Comparison of ENCODE assay signal across 12 cellular contexts in the genomic region with DNA sequence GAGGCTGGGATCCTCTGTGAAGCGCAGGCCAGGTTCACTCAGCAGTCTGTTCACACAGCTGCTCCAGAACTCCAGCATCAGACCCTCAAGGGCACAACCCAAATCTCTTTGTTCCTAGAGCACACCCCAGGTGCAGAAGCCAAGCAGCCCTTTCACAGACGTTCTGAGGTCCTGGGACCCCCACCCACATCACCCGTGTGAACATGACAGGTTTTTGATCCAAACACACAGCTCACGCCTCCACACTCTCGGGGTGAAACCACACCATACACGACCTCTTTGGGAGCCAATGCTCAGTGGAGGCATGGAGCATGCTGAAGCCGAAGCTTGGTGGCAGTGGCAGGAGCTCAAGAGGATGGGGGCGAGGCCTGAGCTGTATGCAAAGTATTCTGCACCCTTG.
DNase-seq lines count a peak whose midpoint lies in the region; ATAC-seq and TF ChIP-seq lines count a peak whose summit lies in the region.
"Had no signal": no experiment of that assay in that cellular context is flagged by ENCODE, and none has a peak within 500 bp of the region (broad histone marks: within the 10 kb centered on the region; RNA-seq: fewer than 3 reads in every experiment).

No MANE protein-coding gene starts in this region.

- 96% methylated on average over 4 of the region's 8 CpGs; no CpG with 5 or more reads in 1 of the 2 experiments for WGBS in IMR-90 (ENCODE audit: extremely low coverage in 2 of 2, insufficient read length in 1 of 2), 2 experiments
- 91% methylated on average over 8 of the region's 8 CpGs for WGBS in hepatocyte (ENCODE audit: low lambda C conversion rate, missing lambda C conversion rate)

- H2BK15ac ChIP-seq in IMR-90 (ENCODE audit: low read depth, low read length), result no peak overlapping the region

- peaks cover 39% of the 10 kb centered on the region for H3K4me1 ChIP-seq in IMR-90 (ENCODE audit: control insufficient read depth, insufficient read depth, low read length)
- H3K4me1 ChIP-seq in neural progenitor cell, result no peaks in the 10 kb centered on the region
- peaks cover 13% of the 10 kb centered on the region for H3K4me1 ChIP-seq in hepatocyte (ENCODE audit: insufficient read depth)

- dilution Hi-C loops in IMR-90 (cut with HindIII; ENCODE audit: low sequenced_read_pairs, unreplicated experiment), result no loop called here

- H3K18ac ChIP-seq in IMR-90 (ENCODE audit: low read depth, low read length), result no peak overlapping the region

- no peak for DNase-seq in CD14-positive monocyte (ENCODE audit: low spot score)
- no peak for DNase-seq in IMR-90
- no peak for DNase-seq in caudate nucleus (lab: John Stamatoyannopoulos, UW)
- DNase-seq in neural progenitor cell (ENCODE audit: low spot score), result no peak
- DNase-seq in mesenteric fat pad (ENCODE audit: low spot score), result no peak
- DNase-seq in NCI-H82 (lab: John Stamatoyannopoulos, UW), result no peak
- DNase-seq in hepatocyte (ENCODE audit: low spot score), result no peak
- no peak for DNase-seq in GDM1 (lab: John Stamatoyannopoulos, UW)
- DNase-seq: GOT3, KBM-7, NCI-H2029 treated with DMSO at 0.1 percent for 48 hours, SW 1271 had no signal

- POLR2A ChIA-PET in IMR-90 (lab: Charles Lee; ENCODE audit: unreplicated experiment), result no interaction called here

- no peaks in the 10 kb centered on the region for H3K27me3 ChIP-seq in IMR-90 (ENCODE audit: control insufficient read depth, insufficient read depth, low read length)
- no peaks in the 10 kb centered on the region for H3K27me3 ChIP-seq in neural progenitor cell
- no peaks in the 10 kb centered on the region for H3K27me3 ChIP-seq in hepatocyte

- no peak overlapping the region for H3K23ac ChIP-seq in IMR-90 (ENCODE audit: low read depth, low read length)

- no TSS peak for BruUV-seq in IMR-90 (replicated peaks; lab: Mats Ljungman, UMichigan)

- no peak overlapping the region for H3K56ac ChIP-seq in IMR-90 (ENCODE audit: extremely low read depth, insufficient read depth, low read length)

- no peak for TF ChIP-seq POLR2A in IMR-90 (IDR thresholded peaks at IDR 0.05; ENCODE audit: low read depth, low read length)

- H3K27ac ChIP-seq in IMR-90 (ENCODE audit: insufficient read depth, low read length) (no peak overlapping the region), caudate nucleus (ENCODE audit: low read depth, low read length) (peak overlapping the region; percentile 72), neural progenitor cell (no peak overlapping the region), hepatocyte (no peak overlapping the region)

- H3K9me1 ChIP-seq in IMR-90 (ENCODE audit: insufficient read depth, low read length), result peaks cover 64% of the 10 kb centered on the region

- H3K27ac Mint-ChIP-seq in CD14-positive monocyte (peak overlapping the region in 6 of 7 donors; percentile 36 to 77 (median 57)), neural progenitor cell (peak overlapping the region; percentile 32)

- peaks cover 100% of the 10 kb centered on the region for H3K79me2 ChIP-seq in neural progenitor cell (ENCODE audit: low read depth)
- peaks cover 100% of the 10 kb centered on the region for H3K79me2 ChIP-seq in hepatocyte

- H2AK5ac ChIP-seq in IMR-90 (ENCODE audit: low read depth, low read length), result peak overlapping the region; percentile 85

- peaks cover 40 to 99% of the 10 kb centered on the region in 2 experiments for H3K79me1 ChIP-seq in IMR-90 (ENCODE audit: low read depth in 1 of 2, low read length in 2 of 2)

- in situ Hi-C loops in IMR-90 (cut with MboI; ENCODE audit: low sequenced_read_pairs), result no loop called here

- intact Hi-C loops in CD14-positive monocyte (cut with micrococcal nuclease), result no loop called here
- intact Hi-C loops in IMR-90 (cut with micrococcal nuclease), result no loop called here

- H3K4me1 Mint-ChIP-seq in CD14-positive monocyte (peaks cover 34% of the 10 kb centered on the region), neural progenitor cell (peaks cover 33% of the 10 kb centered on the region)

- H3K9me3 Mint-ChIP-seq in CD14-positive monocyte (no peaks in the 10 kb centered on the region), neural progenitor cell (no peaks in the 10 kb centered on the region)

- peak overlapping the region; percentile 72; the same call in 1 of the 2 replicates for H3K14ac ChIP-seq in IMR-90 (replicated peaks; ENCODE audit: low read depth, low read length)

- no peak overlapping the region for H2BK5ac ChIP-seq in IMR-90 (ENCODE audit: low read depth, low read length, poor library complexity, severe bottlenecking)

- peaks cover 58 to 81% of the 10 kb centered on the region in 2 donors for H3K36me3 Mint-ChIP-seq in CD14-positive monocyte
- peaks cover 22% of the 10 kb centered on the region for H3K36me3 Mint-ChIP-seq in neural progenitor cell

- TF ChIP-seq CTCF in CD14-positive monocyte (IDR thresholded peaks at IDR 0.05) (no peak), IMR-90 (conservative IDR thresholded peaks at IDR 0.05; ENCODE audit: low read depth, low read length) (no peak), neural progenitor cell (IDR thresholded peaks at IDR 0.05) (no peak), hepatocyte (IDR thresholded peaks at IDR 0.05; ENCODE audit: poor library complexity) (no peak)

- no peak overlapping the region for H2BK20ac ChIP-seq in IMR-90 (ENCODE audit: low read depth, low read length)

- no peak overlapping the region for H2AK9ac ChIP-seq in IMR-90 (replicated peaks; ENCODE audit: low read depth, low read length, poor library complexity)

- no peaks in the 10 kb centered on the region for H3K9me2 ChIP-seq in hepatocyte (replicated peaks; ENCODE audit: insufficient read depth)

- no peak overlapping the region for H3K4me3 ChIP-seq in IMR-90 (ENCODE audit: insufficient read depth, low read depth, low read length)
- no peak overlapping the region for H3K4me3 ChIP-seq in neural progenitor cell
- H3K4me3 ChIP-seq in hepatocyte, result no peak overlapping the region

- no peak overlapping the region for H2BK120ac ChIP-seq in IMR-90 (ENCODE audit: low read depth, low read length)

- no peak overlapping the region; a peak in 1 of 4 replicates for H4K8ac ChIP-seq in IMR-90 (ENCODE audit: low read depth in 2 of 2, low read length in 2 of 2)

- no peak for ATAC-seq in IMR-90 (ENCODE audit: low read depth)

- no peak overlapping the region for H2AFZ ChIP-seq in IMR-90 (replicated peaks; ENCODE audit: low read length, poor library complexity)
- H2AFZ ChIP-seq in neural progenitor cell (replicated peaks), result no peak overlapping the region
- no peak overlapping the region for H2AFZ ChIP-seq in hepatocyte

- H3K4ac ChIP-seq in IMR-90 (ENCODE audit: low read depth, low read length), result 0 out of 2 replicates have a peak overlapping the region, but pooled peaks have one; percentile 8

- H3K4me3 Mint-ChIP-seq in CD14-positive monocyte, result no peak overlapping the region
- no peak overlapping the region for H3K4me3 Mint-ChIP-seq in neural progenitor cell

- no peak overlapping the region for H4K5ac ChIP-seq in IMR-90 (ENCODE audit: low read depth, low read length)

- CTCF ChIA-PET in IMR-90 (lab: Yijun Ruan, JAX), result no interaction called here

- no peaks in the 10 kb centered on the region for H3K9me3 ChIP-seq in IMR-90 (ENCODE audit: control insufficient read depth, insufficient read depth, low read length)
- no peaks in the 10 kb centered on the region for H3K9me3 ChIP-seq in neural progenitor cell (ENCODE audit: low read depth)
- H3K9me3 ChIP-seq in hepatocyte (ENCODE audit: low read depth), result no peaks in the 10 kb centered on the region

- H4K20me1 ChIP-seq in IMR-90 (ENCODE audit: insufficient read depth, low read length), result peaks cover 94% of the 10 kb centered on the region
- peaks cover 99% of the 10 kb centered on the region for H4K20me1 ChIP-seq in neural progenitor cell (ENCODE audit: low read depth)
- peaks cover 98% of the 10 kb centered on the region for H4K20me1 ChIP-seq in hepatocyte (ENCODE audit: insufficient read depth, poor library complexity, severe bottlenecking)

- H3K4me2 ChIP-seq in IMR-90 (ENCODE audit: low read depth, low read length) (no peak overlapping the region), neural progenitor cell (no peak overlapping the region), hepatocyte (no peak overlapping the region)

- no peak overlapping the region for H4K91ac ChIP-seq in IMR-90 (ENCODE audit: insufficient read depth, low read depth, low read length)

- H3F3A ChIP-seq in neural progenitor cell (ENCODE audit: low read depth), result no peaks in the 10 kb centered on the region

- H3K9ac ChIP-seq in IMR-90 (ENCODE audit: low read depth, low read length), result no peak overlapping the region
- no peak overlapping the region for H3K9ac ChIP-seq in neural progenitor cell

- H3K27me3 Mint-ChIP-seq in CD14-positive monocyte (ENCODE audit: low read depth in 3 of 3), result peaks cover 0 to 3% (median 3%) of the 10 kb centered on the region in 3 donors
- H3K27me3 Mint-ChIP-seq in neural progenitor cell (ENCODE audit: insufficient read depth, low read depth), result peaks cover 9% of the 10 kb centered on the region

- TF ChIP-seq RAD21 in IMR-90 (IDR thresholded peaks at IDR 0.05; ENCODE audit: low read length), result no peak

- peaks cover 34% of the 10 kb centered on the region for H3K36me3 ChIP-seq in IMR-90 (ENCODE audit: control insufficient read depth, insufficient read depth, low read length)
- no peaks in the 10 kb centered on the region for H3K36me3 ChIP-seq in neural progenitor cell
- peaks cover 4% of the 10 kb centered on the region for H3K36me3 ChIP-seq in hepatocyte (replicated peaks; ENCODE audit: insufficient read depth, low read depth)

TF ChIP-seq in IMR-90, 13 proteins besides CTCF, POLR2A, EP300 and RAD21:
- TF ChIP-seq RFX5 (IDR thresholded peaks at IDR 0.05; ENCODE audit: low read depth, low read length) (no peak), MXI1 (IDR thresholded peaks at IDR 0.05; ENCODE audit: borderline replicate concordance, low read depth, low read length) (no peak), BHLHE40 (IDR thresholded peaks at IDR 0.05; ENCODE audit: low read depth, low read length) (no peak), MAZ (IDR thresholded peaks at IDR 0.05; ENCODE audit: borderline replicate concordance, low read depth, low read length) (no peak)
